Comparison of ENCODE assay signal across 15 cellular contexts in the genomic region with DNA sequence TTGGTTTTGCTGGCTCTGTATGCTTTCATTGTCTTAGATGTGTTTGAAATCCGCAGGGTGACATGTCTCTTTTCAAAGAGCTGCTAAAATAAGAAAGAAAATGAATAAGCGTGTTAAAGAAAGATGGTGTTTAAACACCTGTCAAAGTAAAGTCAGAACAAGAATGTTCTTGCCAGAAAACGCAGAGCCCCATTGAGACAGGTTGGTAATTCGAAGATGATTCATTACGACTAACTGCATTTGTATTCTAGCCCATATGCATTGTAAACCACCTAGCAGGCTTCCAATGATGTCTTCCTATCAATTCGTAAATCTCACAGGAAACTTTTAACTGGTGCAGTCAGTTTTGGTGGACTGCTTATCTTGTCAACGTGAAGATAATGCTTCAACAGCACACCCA. TPM values are rescaled to one million over a fixed set of nuclear protein-coding genes. Genes with fewer than 3 reads are reported as not detected.
A peak's percentile ranks its signal among the peaks of the same experiment; 100 is the strongest.
DNase-seq lines count a peak whose midpoint lies in the region; ATAC-seq, FAIRE-seq and TF ChIP-seq lines count a peak whose summit lies in the region.
"Had no signal": no experiment of that assay in that cellular context is flagged by ENCODE, and none has a peak within 500 bp of the region (broad histone marks: within the 10 kb centered on the region; RNA-seq: fewer than 3 reads in every experiment).

No MANE protein-coding gene starts in this region.

- H3K4me3 Mint-ChIP-seq in activated T-cell treated with anti-CD3 and anti-CD28 coated beads, Interleukin-2, amount 50 U/mL, for 72 hours: peak overlapping the region; percentile 13 to 58
- H3K4me3 Mint-ChIP-seq in progenitor cell of endocrine pancreas (ENCODE audit: low read depth): no peak overlapping the region

- H3K27me3 ChIP-seq in IMR-90 (ENCODE audit: control insufficient read depth, insufficient read depth, low read length) (no peaks in the 10 kb centered on the region), bronchial epithelial cell (ENCODE audit: control insufficient read depth, insufficient read depth, low read length) (no peaks in the 10 kb centered on the region), Peyer's patch (no peaks in the 10 kb centered on the region)
- H3K27me3 ChIP-seq: adrenal gland, upper lobe of left lung had no signal

- no peak overlapping the region for H3K9ac ChIP-seq in IMR-90 (ENCODE audit: low read depth, low read length)

- no peak overlapping the region for H2AK9ac ChIP-seq in IMR-90 (replicated peaks; ENCODE audit: low read depth, low read length, poor library complexity)

- no peaks in the 10 kb centered on the region for H3K9me3 Mint-ChIP-seq in activated T-cell treated with anti-CD3 and anti-CD28 coated beads, Interleukin-2, amount 50 U/mL, for 72 hours
- peaks cover 7% of the 10 kb centered on the region for H3K9me3 Mint-ChIP-seq in progenitor cell of endocrine pancreas (ENCODE audit: low read depth)

- dilution Hi-C loops in IMR-90 (cut with HindIII; ENCODE audit: low sequenced_read_pairs, unreplicated experiment): no loop called here

- no peak overlapping the region for H3K56ac ChIP-seq in IMR-90 (ENCODE audit: extremely low read depth, insufficient read depth, low read length)

- H4K5ac ChIP-seq in IMR-90 (ENCODE audit: low read depth, low read length): no peak overlapping the region

- H2AK5ac ChIP-seq in IMR-90 (ENCODE audit: low read depth, low read length): no peak overlapping the region

- H3K4ac ChIP-seq in IMR-90 (ENCODE audit: low read depth, low read length): no peak overlapping the region

- H3K27ac Mint-ChIP-seq in activated T-cell treated with anti-CD3 and anti-CD28 coated beads, Interleukin-2, amount 50 U/mL, for 72 hours: peak overlapping the region; percentile 56
- H3K27ac Mint-ChIP-seq in progenitor cell of endocrine pancreas: peak overlapping the region; percentile 53

- H3K4me1 ChIP-seq in IMR-90 (ENCODE audit: control insufficient read depth, insufficient read depth, low read length) (peaks cover 25% of the 10 kb centered on the region), Peyer's patch (peaks cover 0 to 28% (median 0%) of the 10 kb centered on the region in 4 donors)

- H3K23ac ChIP-seq in IMR-90 (ENCODE audit: low read depth, low read length): no peak overlapping the region

- H3K79me1 ChIP-seq in IMR-90 (ENCODE audit: low read depth in 1 of 2, low read length in 2 of 2): peaks cover 24 to 81% of the 10 kb centered on the region in 2 experiments

- no peak overlapping the region for H2BK5ac ChIP-seq in IMR-90 (ENCODE audit: low read depth, low read length, poor library complexity, severe bottlenecking)

- CTCF ChIA-PET in IMR-90 (lab: Yijun Ruan, JAX): no interaction called here

- TF ChIP-seq CTCF in IMR-90 (conservative IDR thresholded peaks at IDR 0.05; ENCODE audit: low read depth, low read length) (no peak), bronchial epithelial cell (IDR thresholded peaks at IDR 0.05; ENCODE audit: insufficient read depth, low read length, severe bottlenecking) (no peak), progenitor cell of endocrine pancreas (IDR thresholded peaks at IDR 0.05; ENCODE audit: unreplicated experiment) (no peak), Peyer's patch (IDR thresholded peaks at IDR 0.05) (no peak)

- H4K20me1 ChIP-seq in IMR-90 (ENCODE audit: insufficient read depth, low read length): peaks cover 8% of the 10 kb centered on the region; the same call in 1 of the 2 replicates

- H2BK15ac ChIP-seq in IMR-90 (ENCODE audit: low read depth, low read length): no peak overlapping the region

- H3K27ac ChIP-seq in IMR-90 (ENCODE audit: insufficient read depth, low read length) (no peak overlapping the region), Peyer's patch (no peak overlapping the region)

- POLR2A ChIA-PET in IMR-90 (lab: Charles Lee; ENCODE audit: unreplicated experiment): no interaction called here

- H4K8ac ChIP-seq in IMR-90 (ENCODE audit: low read depth in 2 of 2, low read length in 2 of 2): no peak overlapping the region

- no peaks in the 10 kb centered on the region for H3K27me3 Mint-ChIP-seq in activated T-cell treated with anti-CD3 and anti-CD28 coated beads, Interleukin-2, amount 50 U/mL, for 72 hours (ENCODE audit: low read depth)
- no peaks in the 10 kb centered on the region for H3K27me3 Mint-ChIP-seq in progenitor cell of endocrine pancreas

- no peaks in the 10 kb centered on the region for H3K9me3 ChIP-seq in IMR-90 (ENCODE audit: control insufficient read depth, insufficient read depth, low read length)
- no peaks in the 10 kb centered on the region for H3K9me3 ChIP-seq in Peyer's patch
- H3K9me3 ChIP-seq: adrenal gland, upper lobe of left lung had no signal

- in situ Hi-C loops in IMR-90 (cut with MboI; ENCODE audit: low sequenced_read_pairs): no loop called here

- peaks cover 8% of the 10 kb centered on the region; the same call in 1 of the 2 replicates for H3K9me1 ChIP-seq in IMR-90 (ENCODE audit: insufficient read depth, low read length)

- H3K36me3 Mint-ChIP-seq in activated T-cell treated with anti-CD3 and anti-CD28 coated beads, Interleukin-2, amount 50 U/mL, for 72 hours (ENCODE audit: insufficient read depth in 2 of 2): peaks cover 0 to 2% of the 10 kb centered on the region in 2 donors
- H3K36me3 Mint-ChIP-seq in progenitor cell of endocrine pancreas (ENCODE audit: insufficient read depth): peaks cover 6% of the 10 kb centered on the region

- H4K91ac ChIP-seq in IMR-90 (ENCODE audit: insufficient read depth, low read depth, low read length): no peak overlapping the region

- no peak overlapping the region for H2AFZ ChIP-seq in IMR-90 (replicated peaks; ENCODE audit: low read length, poor library complexity)

- H3K36me3 ChIP-seq in IMR-90 (ENCODE audit: control insufficient read depth, insufficient read depth, low read length) (peaks cover 2% of the 10 kb centered on the region; the same call in 1 of the 2 replicates), bronchial epithelial cell (ENCODE audit: control insufficient read depth, insufficient read depth, low read length) (no peaks in the 10 kb centered on the region), Peyer's patch (no peaks in the 10 kb centered on the region)
- H3K36me3 ChIP-seq: adrenal gland, upper lobe of left lung had no signal

- H3K4me1 Mint-ChIP-seq in activated T-cell treated with anti-CD3 and anti-CD28 coated beads, Interleukin-2, amount 50 U/mL, for 72 hours (ENCODE audit: low read depth): peaks cover 42% of the 10 kb centered on the region
- peaks cover 73% of the 10 kb centered on the region for H3K4me1 Mint-ChIP-seq in progenitor cell of endocrine pancreas (ENCODE audit: low read depth)

- intact Hi-C loops in IMR-90 (cut with micrococcal nuclease): no loop called here

- TF ChIP-seq POLR2A in IMR-90 (IDR thresholded peaks at IDR 0.05; ENCODE audit: low read depth, low read length): no peak
- no peak for TF ChIP-seq POLR2A in Peyer's patch (IDR thresholded peaks at IDR 0.05)

- ATAC-seq in activated T-cell treated with anti-CD3 and anti-CD28 coated beads, Interleukin-2, amount 50 U/mL, for 72 hours (replicated peaks in 1 of 2): peak; percentile 95 to 98
- no peak for ATAC-seq in IMR-90 (ENCODE audit: low read depth)

- no peak for TF ChIP-seq RAD21 in IMR-90 (IDR thresholded peaks at IDR 0.05; ENCODE audit: low read length)

- no peak overlapping the region for H2BK120ac ChIP-seq in IMR-90 (ENCODE audit: low read depth, low read length)

- H3K4me2 ChIP-seq in IMR-90 (ENCODE audit: low read depth, low read length): no peak overlapping the region; the same call in 1 of the 2 replicates

- H2BK20ac ChIP-seq in IMR-90 (ENCODE audit: low read depth, low read length): no peak overlapping the region

- no peak for FAIRE-seq in bronchial epithelial cell (lab: Jason Lieb, UNC)
- FAIRE-seq: RCC 7860 had no signal

- WGBS in IMR-90 (ENCODE audit: extremely low coverage in 2 of 2, insufficient read length in 1 of 2), 2 experiments: 100% methylated on average over 1 of the region's 7 CpGs; no CpG with 5 or more reads in 1 of the 2 experiments

- no TSS peak for BruUV-seq in IMR-90 (replicated peaks; lab: Mats Ljungman, UMichigan)

- DNase-seq in activated T-cell treated with anti-CD3 and anti-CD28 coated beads, Interleukin-2, amount 50 U/mL, for 72 hours: peak; percentile 16 to 34
- DNase-seq in activated T-cell treated with anti-CD3 and anti-CD28 coated beads for 4 hours: no peak
- DNase-seq in IMR-90: peak; percentile 45
- peak; percentile 76 for DNase-seq in bronchial epithelial cell (ENCODE audit: low read depth)
- no peak for DNase-seq in progenitor cell of endocrine pancreas (ENCODE audit: low spot score, unreplicated experiment)
- no peak for DNase-seq in Peyer's patch
- no peak for DNase-seq in COLO829 (ENCODE audit: low spot score)
- no peak for DNase-seq in hippocampal formation (lab: John Stamatoyannopoulos, UW)
- DNase-seq: adrenal gland, cortex of kidney, DMS 273 treated with DMSO at 0.1 percent for 48 hours, NCI-H1105 treated with DMSO at 0.1 percent for 48 hours, NCI-H446, upper lobe of left lung had no signal

- no peak overlapping the region for H3K4me3 ChIP-seq in IMR-90 (ENCODE audit: insufficient read depth, low read depth, low read length)
- H3K4me3 ChIP-seq in bronchial epithelial cell (ENCODE audit: low read depth, low read length): no peak overlapping the region
- no peak overlapping the region for H3K4me3 ChIP-seq in Peyer's patch
- H3K4me3 ChIP-seq: adrenal gland, upper lobe of left lung had no signal

- no peak overlapping the region for H3K14ac ChIP-seq in IMR-90 (replicated peaks; ENCODE audit: low read depth, low read length)

- H3K18ac ChIP-seq in IMR-90 (ENCODE audit: low read depth, low read length): no peak overlapping the region

TF ChIP-seq in IMR-90, 13 proteins besides CTCF, POLR2A, EP300 and RAD21:
- TF ChIP-seq MAZ (IDR thresholded peaks at IDR 0.05; ENCODE audit: borderline replicate concordance, low read depth, low read length): no peak

RNA-seq across cellular contexts. Expression of a gene that starts 16.8 kb away (rescaled TPM):
- 10 to 100 TPM; 24.3 to 30.6 TPM for total RNA-seq in activated T-cell treated with anti-CD3 and anti-CD28 coated beads, Interleukin-2, amount 50 U/mL, for 72 hours
- total RNA-seq in IMR-90 (2012; rRNA removed) (74.2 and 76.9 TPM in 2 replicates), bronchial epithelial cell (24.5 and 37.8 TPM in 2 replicates), progenitor cell of endocrine pancreas (53.7 and 55.2 TPM in 2 replicates), Peyer's patch (10 to 100 TPM; 39.8 to 99.0 (median 49.3) TPM)
- 12.7 and 14.5 TPM in 2 replicates for polyA plus RNA-seq in IMR-90 (2012; rRNA removed)
- polyA plus RNA-seq in IMR-90 (2012; cell fraction: cytosol; rRNA removed): 3.5 and 4.2 TPM in 2 replicates
- 4.6 and 15.0 TPM in 2 replicates for polyA plus RNA-seq in IMR-90 (2012; cell fraction: nucleus; rRNA removed; ENCODE audit: low replicate concordance)

Comparison
In these comparisons a context has a peak if more than half of its experiments do, and no peak if none do; other contexts are left out.
1. DNase-seq: peak in activated T-cell treated with anti-CD3 and anti-CD28 coated beads, Interleukin-2, amount 50 U/mL, for 72 hours (2 of 2), IMR-90 (single experiment) and bronchial epithelial cell (single experiment); none in activated T-cell treated with anti-CD3 and anti-CD28 coated beads for 4 hours (single experiment), progenitor cell of endocrine pancreas (single experiment), Peyer's patch (0 of 3), COLO829 (single experiment) and hippocampal formation (0 of 2).